ENCODE assay signal across 8 cellular contexts in genomic region chr19:11155373-11156120, GRCh38. TPM values are rescaled to one million over a fixed set of nuclear protein-coding genes. Genes with fewer than 3 reads are reported as not detected.
DNase-seq lines count a peak whose midpoint lies in the region; ATAC-seq, FAIRE-seq and TF ChIP-seq lines count a peak whose summit lies in the region.

Gene SPC24 (minus strand): TSS chr19:11155782. CDS start chr19:11155776, 6 bp downstream.

- H4K8ac ChIP-seq in H1 (ENCODE audit: extremely low read depth, insufficient read depth, low read length): peak within 1 kb of the TSS; percentile 94; the same call in 1 of the 2 replicates

- DNase-seq in COLO668 (lab: John Stamatoyannopoulos, UW; ENCODE audit: unreplicated experiment): peak; percentile 95
- DNase-seq in HT1080 (ENCODE audit: low read depth): peak; percentile 98
- DNase-seq in NOMO-1 treated with DMSO at 0.1 percent for 48 hours (lab: John Stamatoyannopoulos, UW; ENCODE audit: unreplicated experiment): peak; percentile 99
- peak; percentile 80 to 83 for DNase-seq in activated CD8-positive, alpha-beta memory T cell treated with anti-CD3 and anti-CD28 coated beads for 4 hours (ENCODE audit: low read depth in 2 of 2)
- peak; percentile 93 to 94 for DNase-seq in H1 (ENCODE audit: low read depth in 1 of 2, low spot score in 2 of 2)
- DNase-seq in memory B cell (ENCODE audit: low spot score in 2 of 2): peak; percentile 84 to 90
- DNase-seq in stimulated activated CD8-positive, alpha-beta memory T cell treated with anti-CD3 and anti-CD28 coated beads, Interleukin-12 subunit alpha, Interleukin-12 subunit beta, amount 100 ng/mL, for 24 hours (ENCODE audit: extremely low read depth): peak; percentile 77

- no peaks in the 10 kb centered on the region for H3K9me3 ChIP-seq in H1 (ENCODE audit: insufficient read depth in 2 of 2, low read depth in 1 of 2, low read length in 1 of 2)

- H3K36me3 ChIP-seq in H1 (ENCODE audit: control insufficient read depth in 2 of 4, insufficient read depth in 4 of 4, low read length in 3 of 4): peaks cover 0 to 7% (median 2%) of the 10 kb centered on the region in 4 experiments; a peak in 4 of 8 replicates

- TF ChIP-seq EP300 in H1 (IDR thresholded peaks at IDR 0.05; ENCODE audit: borderline replicate concordance in 1 of 2, low read depth in 2 of 2, low read length in 2 of 2): no peak

- no peaks in the 10 kb centered on the region for H4K20me1 ChIP-seq in H1 (replicated peaks in 1 of 2; ENCODE audit: control insufficient read depth in 1 of 2, insufficient read depth in 2 of 2, low read length in 2 of 2)

- H4K91ac ChIP-seq in H1 (replicated peaks; ENCODE audit: insufficient read length, low read length): peak within 1 kb of the TSS; percentile 55

- CTCF ChIA-PET in H1 (lab: Charles Lee; ENCODE audit: partially characterized antibody): interaction anchor here (0.6 to 2.2 kb wide), 10 partner anchors 8 to 214 kb away, joined by 3 to 9 read pairs (median 3); no protein-coding TSS in a partner anchor

- peaks cover 7 to 21% of the 10 kb centered on the region in 2 experiments; a peak in 3 of 4 replicates for H3K79me2 ChIP-seq in H1 (ENCODE audit: control insufficient read depth in 1 of 2, insufficient read depth in 2 of 2, low read length in 2 of 2)

- peaks cover 0 to 3% (median 0%) of the 10 kb centered on the region in 4 experiments; a peak in 1 of 7 replicates for H3K4me1 ChIP-seq in H1 (replicated peaks in 1 of 4; ENCODE audit: control insufficient read depth in 3 of 4, insufficient read depth in 4 of 4, low read length in 3 of 4)

- H3K27me3 Mint-ChIP-seq in memory B cell: peaks cover 6% of the 10 kb centered on the region

- H3K23ac ChIP-seq in H1 (ENCODE audit: insufficient read length): no peak within 1 kb of the TSS

- peak within 1 kb of the TSS; percentile 29 for H3K27ac Mint-ChIP-seq in memory B cell

- peak within 1 kb of the TSS; percentile 69 to 70 for H3K4me2 ChIP-seq in H1 (ENCODE audit: insufficient read depth in 1 of 2, low read depth in 2 of 2, low read length in 2 of 2)

- peak; percentile 89 for ATAC-seq in GM21360 (IDR thresholded peaks at IDR 0.05; ENCODE audit: unreplicated experiment)
- ATAC-seq in memory B cell (ENCODE audit: low read depth): peak; percentile 95

- peak within 1 kb of the TSS; percentile 9; the same call in 1 of the 2 replicates for H2BK15ac ChIP-seq in H1 (ENCODE audit: low read length)

- 3% methylated on average over 49 of the region's 50 CpGs; no CpG with 5 or more reads in 1 of the 2 experiments for WGBS in H1 (ENCODE audit: extremely low coverage in 1 of 2, insufficient coverage in 1 of 2, insufficient read length in 1 of 2, insufficient replicate concordance in 2 of 2, low coverage in 1 of 2, low lambda C conversion rate in 2 of 2, missing lambda C conversion rate in 1 of 2), 2 experiments

- peak within 1 kb of the TSS; percentile 54 for H2BK120ac ChIP-seq in H1 (replicated peaks; ENCODE audit: low read depth, low read length)

- no peaks in the 10 kb centered on the region; the same call in none of the 2 replicates for H3K79me1 ChIP-seq in H1 (ENCODE audit: low read depth, low read length)

- H3K4ac ChIP-seq in H1 (replicated peaks; ENCODE audit: insufficient read length, low read depth, low read length): peak within 1 kb of the TSS; percentile 64

- no peak within 1 kb of the TSS for H2AK5ac ChIP-seq in H1 (ENCODE audit: low read depth, low read length)

- peak within 1 kb of the TSS; percentile 91 for H3K18ac ChIP-seq in H1 (ENCODE audit: extremely low read depth, low read length)

- no peak for TF ChIP-seq CTCF in H1 (IDR thresholded peaks at IDR 0.05; ENCODE audit: control extremely low read depth in 1 of 3, insufficient read depth in 1 of 3, low read depth in 1 of 3, low read length in 3 of 3)

- POLR2A ChIA-PET in H1 (lab: Charles Lee; ENCODE audit: partially characterized antibody): interaction anchor here (0.7 to 5.0 kb wide), 10 partner anchors 9 to 49 kb away, joined by 3 to 37 read pairs (median 4); no protein-coding TSS in a partner anchor

- H2BK20ac ChIP-seq in H1 (ENCODE audit: low read length): no peak within 1 kb of the TSS

- H3K4me1 Mint-ChIP-seq in memory B cell: peaks cover 4% of the 10 kb centered on the region

- peak within 1 kb of the TSS; percentile 54; the same call in 1 of the 2 replicates for H2AFZ ChIP-seq in H1 (ENCODE audit: low read length)

- peak; percentile 78 for FAIRE-seq in H1 (lab: Jason Lieb, UNC)

- no peaks in the 10 kb centered on the region for H3K27me3 ChIP-seq in H1 (replicated peaks in 1 of 4; ENCODE audit: control insufficient read depth in 3 of 4, extremely low read depth in 1 of 4, insufficient read depth in 3 of 4, low read length in 3 of 4)

- peak within 1 kb of the TSS; percentile 63 for H3K56ac ChIP-seq in H1 (replicated peaks; ENCODE audit: insufficient read length, low read depth, low read length)

- H3K4me3 Mint-ChIP-seq in memory B cell: peak within 1 kb of the TSS; percentile 71

- H3K14ac ChIP-seq in H1 (ENCODE audit: insufficient read length): no peak within 1 kb of the TSS

- no peaks in the 10 kb centered on the region for H3K9me3 Mint-ChIP-seq in memory B cell

- H2BK5ac ChIP-seq in H1 (ENCODE audit: low read depth, low read length): peak within 1 kb of the TSS; percentile 80; the same call in 1 of the 2 replicates

- no peaks in the 10 kb centered on the region; the same call in 1 of the 2 replicates for H3K23me2 ChIP-seq in H1 (ENCODE audit: low read depth, low read length)

- peak within 1 kb of the TSS; percentile 54 to 93 (median 90) for H3K9ac ChIP-seq in H1 (replicated peaks in 1 of 4; ENCODE audit: extremely low read depth in 1 of 4, low read depth in 3 of 4, low read length in 3 of 4)

- no peaks in the 10 kb centered on the region for H3K36me3 Mint-ChIP-seq in memory B cell

- H3K27ac ChIP-seq in H1 (ENCODE audit: low read depth, low read length): peak within 1 kb of the TSS; percentile 82; the same call in 1 of the 2 replicates

- peak within 1 kb of the TSS; percentile 76 to 93 (median 87) for H3K4me3 ChIP-seq in H1 (ENCODE audit: extremely low read depth in 1 of 4, insufficient read depth in 2 of 4, low read depth in 3 of 4, low read length in 4 of 4)

- peak; percentile 88 to 91 for TF ChIP-seq POLR2A in H1 (IDR thresholded peaks at IDR 0.05; ENCODE audit: control extremely low read depth in 1 of 2, low read depth in 2 of 2, low read length in 2 of 2)

- H4K5ac ChIP-seq in H1 (ENCODE audit: insufficient read length, low read depth, low read length): peak within 1 kb of the TSS; percentile 87

- no peak within 1 kb of the TSS for H2BK12ac ChIP-seq in H1 (ENCODE audit: low read depth, low read length)

- TF ChIP-seq RAD21 in H1 (IDR thresholded peaks at IDR 0.05 in 1 of 2, conservative IDR thresholded peaks at IDR 0.05 in 1 of 2; ENCODE audit: low read depth in 2 of 2, low read length in 2 of 2): no peak; a peak in 1 of 4 replicates

TF ChIP-seq in H1, 55 proteins besides CTCF, POLR2A, EP300 and RAD21 (continues in another document):
- TF ChIP-seq HDAC6 (IDR thresholded peaks at IDR 0.05; ENCODE audit: low read depth, low read length): no peak
- TF ChIP-seq BACH1 (IDR thresholded peaks at IDR 0.05; ENCODE audit: low read length): no peak
- TF ChIP-seq TEAD4 (IDR thresholded peaks at IDR 0.05; ENCODE audit: low read depth, low read length): no peak
- TF ChIP-seq KDM1A (IDR thresholded peaks at IDR 0.05; ENCODE audit: borderline replicate concordance, low read length): peak; percentile 58; the same call in 1 of the 2 replicates
- TF ChIP-seq TAF7 (optimal IDR thresholded peaks at IDR 0.05; ENCODE audit: borderline replicate concordance, low read depth, low read length): peak; percentile 97
- peak; percentile 81 for TF ChIP-seq KDM4A (IDR thresholded peaks at IDR 0.05; ENCODE audit: low read depth, low read length, severe bottlenecking)
- no peak for TF ChIP-seq FOSL1 (IDR thresholded peaks at IDR 0.05; ENCODE audit: insufficient read depth, low read depth, low read length)
- TF ChIP-seq MAFK (IDR thresholded peaks at IDR 0.05; ENCODE audit: low read depth, low read length): no peak
- peak; percentile 92 for TF ChIP-seq KDM5A (IDR thresholded peaks at IDR 0.05; ENCODE audit: low read length)
- no peak for TF ChIP-seq BRCA1 (IDR thresholded peaks at IDR 0.05; ENCODE audit: low read depth, low read length)
- TF ChIP-seq TAF1 (IDR thresholded peaks at IDR 0.05; ENCODE audit: low read depth, low read length): peak; percentile 99
- TF ChIP-seq CREB1 (IDR thresholded peaks at IDR 0.05): peak; percentile 69; the same call in 1 of the 2 replicates
- peak; percentile 94 for TF ChIP-seq TBP (IDR thresholded peaks at IDR 0.05; ENCODE audit: low read depth, low read length)
- 0 out of 2 replicates have a peak, but pooled peaks have one; percentile 35 for TF ChIP-seq ATF2 (IDR thresholded peaks at IDR 0.05; ENCODE audit: low read length)
- peak; percentile 41; the same call in 1 of the 2 replicates for TF ChIP-seq MAX (IDR thresholded peaks at IDR 0.05)

RNA-seq across cellular contexts. Expression of gene SPC24, which starts in this region (rescaled TPM):
- total RNA-seq in HT1080 (2014; rRNA removed; shearing (Covaris generic)): 112 and 122 TPM in 2 replicates
- polyA plus RNA-seq in HT1080 (2015; cell fraction: cytosol; rRNA removed): 43.7 and 48.0 TPM in 2 replicates
- polyA plus RNA-seq in HT1080 (2015; cell fraction: nucleus; rRNA removed): 28.9 and 39.7 TPM in 2 replicates
- 42.4 and 49.9 TPM in 2 replicates for total RNA-seq in H1 (2021; fragmentation: NEBNext Ultra II Directional; extraction: Animal tissue kit (Norgen Biotek cat#: 25700))
- 17.7 and 18.0 TPM in 2 replicates for polyA plus RNA-seq in H1 (2011; rRNA removed)
- polyA plus RNA-seq in H1 (2011; cell fraction: cytosol; rRNA removed): 22.5 TPM
- 21.0 TPM for polyA plus RNA-seq in H1 (2011; cell fraction: nucleus; rRNA removed)
- 27.9 to 43.1 TPM (median 35.3 TPM) in 4 replicates for polyA plus RNA-seq in H1 (2012, experiment 1 of 2)
- 23.8 TPM for polyA plus RNA-seq in H1 (2012, experiment 2 of 2)
- 17.6 TPM for polyA plus RNA-seq in H1 (2013, experiment 1 of 2)
- polyA plus RNA-seq in H1 (2013, experiment 2 of 2): 17.8 TPM
- polyA minus RNA-seq in H1 (2011; rRNA and poly(A)+ RNA removed): 51.5 and 68.2 TPM in 2 replicates
- polyA minus RNA-seq in H1 (2011; cell fraction: cytosol; rRNA and poly(A)+ RNA removed): 66.6 TPM
- 18.5 TPM for polyA minus RNA-seq in H1 (2011; cell fraction: nucleus; rRNA and poly(A)+ RNA removed)

Comparison
In these comparisons a context has a peak if more than half of its experiments do, and no peak if none do; other contexts are left out.
1. Peak in every context shown above with its lines: DNase-seq, ATAC-seq, H3K4me3 ChIP-seq and H3K27ac ChIP-seq.